In the genomic region with DNA sequence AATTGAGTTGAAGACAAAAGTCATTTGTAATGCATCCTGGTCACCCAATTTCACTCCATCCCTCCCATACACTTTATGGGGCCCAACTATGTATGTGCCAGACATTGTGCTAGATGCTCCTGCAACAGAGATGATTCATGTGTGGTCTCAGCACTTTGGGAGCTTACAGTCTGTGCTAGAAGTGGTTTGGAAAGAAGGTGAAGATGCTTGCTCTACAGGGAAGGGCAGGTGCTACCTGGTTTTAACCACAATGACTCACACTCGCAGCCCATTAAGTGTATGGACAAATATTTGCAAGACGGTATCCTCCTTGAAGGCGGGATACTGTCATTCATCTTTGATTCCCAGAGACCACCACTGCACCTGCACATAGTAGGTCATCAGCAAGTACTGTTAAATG, we compare ENCODE assay signal across 18 cellular contexts.
"Had no signal": no experiment of that assay in that cellular context is flagged by ENCODE, and none has a peak within 500 bp of the region (broad histone marks: within the 10 kb centered on the region; RNA-seq: fewer than 3 reads in every experiment).

No MANE protein-coding gene starts in this region.

- H3K4me3 Mint-ChIP-seq: activated T-helper 1 cell treated with anti-CD3 and anti-CD28 coated beads, Interleukin-12 subunit alpha, Interleukin-12 subunit beta, Interleukin-2, Interleukin-4 antibody, amounts not matched to agents 30 ng/mL and 10 ng/mL and 1 ng/mL, durations not matched to agents 14 hours and 24 hours and 36 hours; central memory CD8-positive, alpha-beta T cell; immature natural killer cell; T-helper 1 cell treated with Interleukin-12 subunit alpha and Interleukin-12 subunit beta and Interleukin-4 antibody, amounts not matched to agents 30 μg/mL and 1 μg/mL, for 36 hours had no signal

- H3K4me1 Mint-ChIP-seq: central memory CD8-positive, alpha-beta T cell; immature natural killer cell had no signal

- H3K4me1 ChIP-seq: colonic mucosa had no signal

- H3K9me3 Mint-ChIP-seq: activated naive CD4-positive, alpha-beta T cell treated with anti-CD3 and anti-CD28 coated beads, Interleukin-2, amount 50 U/mL, for 72 hours; activated T-helper 1 cell treated with anti-CD3 and anti-CD28 coated beads, Interleukin-12 subunit alpha, Interleukin-12 subunit beta, Interleukin-2, Interleukin-4 antibody, amounts not matched to agents 30 ng/mL and 10 ng/mL and 1 ng/mL, durations not matched to agents 14 hours and 24 hours and 36 hours; central memory CD8-positive, alpha-beta T cell; neural crest cell; T-helper 1 cell treated with Interleukin-12 subunit alpha and Interleukin-12 subunit beta and Interleukin-4 antibody, amounts not matched to agents 30 μg/mL and 1 μg/mL, for 36 hours had no signal

- H3K4me3 ChIP-seq: colonic mucosa, gastrocnemius medialis, heart left ventricle had no signal

- H3K27ac ChIP-seq: colonic mucosa, gastrocnemius medialis, heart left ventricle, psoas muscle had no signal

- H3K36me3 Mint-ChIP-seq: activated naive CD4-positive, alpha-beta T cell treated with anti-CD3 and anti-CD28 coated beads, Interleukin-2, amount 50 U/mL, for 72 hours; immature natural killer cell had no signal

- ATAC-seq: activated CD4-positive, CD25-positive, alpha-beta regulatory T cell treated with anti-CD3 and anti-CD28 coated beads, Interleukin-2, amount 50 U/mL, for 24 hours; activated naive CD4-positive, alpha-beta T cell treated with anti-CD3 and anti-CD28 coated beads, Interleukin-2, amount 50 U/mL, for 72 hours; gastrocnemius medialis; heart left ventricle; psoas muscle; stimulated activated naive CD8-positive, alpha-beta T cell treated with anti-CD3 and anti-CD28 coated beads, Interleukin-15, Interleukin-2, amounts not matched to agents 100 U/mL and 50 U/mL, for 24 hours had no signal

- H3K27ac Mint-ChIP-seq: activated naive CD4-positive, alpha-beta T cell treated with anti-CD3 and anti-CD28 coated beads, Interleukin-2, amount 50 U/mL, for 72 hours; activated T-helper 1 cell treated with anti-CD3 and anti-CD28 coated beads, Interleukin-12 subunit alpha, Interleukin-12 subunit beta, Interleukin-2, Interleukin-4 antibody, amounts not matched to agents 30 ng/mL and 10 ng/mL and 1 ng/mL, durations not matched to agents 14 hours and 24 hours and 36 hours; T-helper 1 cell treated with Interleukin-12 subunit alpha and Interleukin-12 subunit beta and Interleukin-4 antibody, amounts not matched to agents 30 μg/mL and 1 μg/mL, for 36 hours had no signal

- DNase-seq: activated CD4-positive, alpha-beta T cell treated with anti-CD3 and anti-CD28 coated beads, Interleukin-2, amount 50 U/mL, for 1 hour; activated gamma-delta T cell treated with Interleukin-2 at 50 U/mL for 16 hours; amniotic stem cell; colonic mucosa; gastrocnemius medialis; heart left ventricle; immature natural killer cell; psoas muscle; right cardiac atrium; stimulated activated CD4-positive, alpha-beta T cell treated with anti-CD3 and anti-CD28 coated beads, Interleukin-2, amount 100 ng/mL, for 24 hours; stimulated activated naive CD8-positive, alpha-beta T cell treated with anti-CD3 and anti-CD28 coated beads, Interleukin-15, Interleukin-2, amounts not matched to agents 100 U/mL and 50 U/mL, for 24 hours; trophoblast cell had no signal

- H3K9me3 ChIP-seq: colonic mucosa, gastrocnemius medialis, heart left ventricle, psoas muscle had no signal

- H3K36me3 ChIP-seq: colonic mucosa, gastrocnemius medialis, heart left ventricle had no signal
